Comparison of ENCODE assay signal across 8 cellular contexts in genomic region chr19:8307965-8308866, GRCh38. TPM values are rescaled to one million over a fixed set of nuclear protein-coding genes. Genes with fewer than 3 reads are reported as not detected.
DNase-seq lines count a peak whose midpoint lies in the region; ATAC-seq lines count a peak whose summit lies in the region.

Gene CD320 (minus strand): TSS chr19:8308358. CDS start chr19:8308290, 68 bp downstream.

- DNase-seq in CD4-positive, CD25-positive, alpha-beta regulatory T cell: peak; percentile 79 to 93 (median 90)
- DNase-seq in HT-29 (ENCODE audit: low spot score): peak; percentile 90
- peak; percentile 82 to 85 for DNase-seq in NOMO-1 (lab: John Stamatoyannopoulos, UW; ENCODE audit: unreplicated experiment in 2 of 2)
- DNase-seq in activated CD8-positive, alpha-beta memory T cell treated with anti-CD3 and anti-CD28 coated beads, Interleukin-2, amount 10 ng/mL, durations not matched to agents 7 days and 5 days: peak; percentile 90
- DNase-seq in stimulated activated CD8-positive, alpha-beta memory T cell treated with anti-CD3 and anti-CD28 coated beads, Interleukin-15, amount 100 ng/mL, for 1 hour (ENCODE audit: low read depth): peak; percentile 64

- CTCF ChIA-PET in activated CD8-positive, alpha-beta memory T cell treated with anti-CD3 and anti-CD28 coated beads, Interleukin-2, amount 10 ng/mL, durations not matched to agents 7 days and 5 days (lab: Charles Lee): interaction anchor here (0.8 to 1.3 kb wide), 2 partner anchors 11 to 15 kb away, joined by 3 to 6 read pairs; no protein-coding TSS in a partner anchor

- H3K4me3 ChIP-seq in CD4-positive, CD25-positive, alpha-beta regulatory T cell (ENCODE audit: low read depth, low read length): peak within 1 kb of the TSS; percentile 94
- peak within 1 kb of the TSS; percentile 55 for H3K4me3 ChIP-seq in mesodermal cell (ENCODE audit: extremely low read depth, insufficient read depth, low read length, poor library complexity, severe bottlenecking)

- H3K27ac ChIP-seq in CD4-positive, CD25-positive, alpha-beta regulatory T cell (ENCODE audit: insufficient read depth, low read length, poor library complexity, severe bottlenecking): peak within 1 kb of the TSS; percentile 82
- peak within 1 kb of the TSS; percentile 62 for H3K27ac ChIP-seq in mesodermal cell (ENCODE audit: low read depth, low read length, severe bottlenecking)

- peak within 1 kb of the TSS; percentile 92 to 99 (median 94) for H3K4me3 Mint-ChIP-seq in CD4-positive, CD25-positive, alpha-beta regulatory T cell
- peak within 1 kb of the TSS; percentile 86 for H3K4me3 Mint-ChIP-seq in activated CD8-positive, alpha-beta memory T cell treated with anti-CD3 and anti-CD28 coated beads, Interleukin-2, amount 10 ng/mL, durations not matched to agents 7 days and 5 days

- H3K36me3 Mint-ChIP-seq in CD4-positive, CD25-positive, alpha-beta regulatory T cell: no peaks in the 10 kb centered on the region
- H3K36me3 Mint-ChIP-seq in activated CD8-positive, alpha-beta memory T cell treated with anti-CD3 and anti-CD28 coated beads, Interleukin-2, amount 10 ng/mL, durations not matched to agents 7 days and 5 days: peaks cover 14% of the 10 kb centered on the region

- peak within 1 kb of the TSS; percentile 92 to 95 (median 95) for H3K27ac Mint-ChIP-seq in CD4-positive, CD25-positive, alpha-beta regulatory T cell
- H3K27ac Mint-ChIP-seq in activated CD8-positive, alpha-beta memory T cell treated with anti-CD3 and anti-CD28 coated beads, Interleukin-2, amount 10 ng/mL, durations not matched to agents 7 days and 5 days: peak within 1 kb of the TSS; percentile 85

- no peaks in the 10 kb centered on the region for H3K27me3 Mint-ChIP-seq in CD4-positive, CD25-positive, alpha-beta regulatory T cell
- no peaks in the 10 kb centered on the region for H3K27me3 Mint-ChIP-seq in activated CD8-positive, alpha-beta memory T cell treated with anti-CD3 and anti-CD28 coated beads, Interleukin-2, amount 10 ng/mL, durations not matched to agents 7 days and 5 days

- no peaks in the 10 kb centered on the region for H3K9me3 ChIP-seq in CD4-positive, CD25-positive, alpha-beta regulatory T cell (ENCODE audit: control insufficient read depth in 2 of 2, low read length in 2 of 2)
- no peaks in the 10 kb centered on the region for H3K9me3 ChIP-seq in mesodermal cell (ENCODE audit: control insufficient read depth, low read length)

- H3K36me3 ChIP-seq in CD4-positive, CD25-positive, alpha-beta regulatory T cell (ENCODE audit: control insufficient read depth, insufficient read depth, low read length): peaks cover 11% of the 10 kb centered on the region
- peaks cover 46% of the 10 kb centered on the region for H3K36me3 ChIP-seq in mesodermal cell (ENCODE audit: control insufficient read depth, insufficient read depth, low read length)

- H3K4me1 Mint-ChIP-seq in CD4-positive, CD25-positive, alpha-beta regulatory T cell: peaks cover 12 to 46% (median 19%) of the 10 kb centered on the region in 4 donors
- H3K4me1 Mint-ChIP-seq in activated CD8-positive, alpha-beta memory T cell treated with anti-CD3 and anti-CD28 coated beads, Interleukin-2, amount 10 ng/mL, durations not matched to agents 7 days and 5 days: peaks cover 33% of the 10 kb centered on the region

- in situ Hi-C loops in endometrial microvascular endothelial cells (cut with HindIII; ENCODE audit: inconsistent ontology term, low pct_unique_long_range_greater_than_20kb, low sequenced_read_pairs): no loop called here

- peaks cover 0 to 1% (median 0%) of the 10 kb centered on the region in 7 donors for H3K9me3 Mint-ChIP-seq in CD4-positive, CD25-positive, alpha-beta regulatory T cell
- no peaks in the 10 kb centered on the region for H3K9me3 Mint-ChIP-seq in activated CD8-positive, alpha-beta memory T cell treated with anti-CD3 and anti-CD28 coated beads, Interleukin-2, amount 10 ng/mL, durations not matched to agents 7 days and 5 days (ENCODE audit: low read depth)

- peaks cover 40% of the 10 kb centered on the region for H3K4me1 ChIP-seq in CD4-positive, CD25-positive, alpha-beta regulatory T cell (ENCODE audit: control insufficient read depth, insufficient read depth, low read length, poor library complexity, severe bottlenecking)
- H3K4me1 ChIP-seq in mesodermal cell (ENCODE audit: control insufficient read depth, insufficient read depth, low read length, poor library complexity, severe bottlenecking): peaks cover 4% of the 10 kb centered on the region

- no peaks in the 10 kb centered on the region for H3K27me3 ChIP-seq in CD4-positive, CD25-positive, alpha-beta regulatory T cell (ENCODE audit: control insufficient read depth, insufficient read depth, low read length)

- 0 to 1% methylated on average over 35 to 47 of the region's 63 CpGs for WGBS in mesodermal cell (ENCODE audit: insufficient coverage in 2 of 2), 2 experiments

- peak; percentile 91 to 94 for ATAC-seq in CD4-positive, CD25-positive, alpha-beta regulatory T cell (ENCODE audit: low read depth in 2 of 2)
- peak; percentile 79 for ATAC-seq in GM19452 (IDR thresholded peaks at IDR 0.05; ENCODE audit: unreplicated experiment)
- ATAC-seq in activated CD8-positive, alpha-beta memory T cell treated with anti-CD3 and anti-CD28 coated beads, Interleukin-2, amount 10 ng/mL, durations not matched to agents 7 days and 5 days: peak; percentile 94

RNA-seq across cellular contexts. Expression of gene CD320, which starts in this region (rescaled TPM):
- total RNA-seq in CD4-positive, CD25-positive, alpha-beta regulatory T cell: 27.0 TPM
- polyA plus RNA-seq in CD4-positive, CD25-positive, alpha-beta regulatory T cell: 10 to 100 TPM; 42.4 to 63.7 (median 60.0) TPM
- 113 and 120 TPM in 2 replicates for total RNA-seq in HT-29 (2014; rRNA removed; shearing (Covaris generic))
- total RNA-seq in activated CD8-positive, alpha-beta memory T cell treated with anti-CD3 and anti-CD28 coated beads, Interleukin-2, amount 10 ng/mL, durations not matched to agents 7 days and 5 days: 10 to 100 TPM; 42.0 to 49.8 TPM
- total RNA-seq in endometrial microvascular endothelial cells (ENCODE audit: inconsistent ontology term): 169 TPM
- 66.5 TPM for polyA plus RNA-seq in mesodermal cell (2013, experiment 1 of 2)
- 55.8 TPM for polyA plus RNA-seq in mesodermal cell (2013, experiment 2 of 2)

Comparison
In these comparisons a context has a peak if more than half of its experiments do, and no peak if none do; other contexts are left out.
1. Peak in every context shown above with its lines: DNase-seq, ATAC-seq, H3K4me3 ChIP-seq and H3K27ac ChIP-seq.